Comparison of ENCODE assay signal across 16 cellular contexts in genomic region chr6:95847061-95847460, GRCh38.
"Had no signal": no experiment of that assay in that cellular context is flagged by ENCODE, and none has a peak within 500 bp of the region (broad histone marks: within the 10 kb centered on the region; RNA-seq: fewer than 3 reads in every experiment).

No MANE protein-coding gene starts in this region.

- H3K4me3 ChIP-seq: gastroesophageal sphincter, ovary, testis, upper lobe of right lung had no signal

- H3K27ac ChIP-seq: gastroesophageal sphincter, ovary, testis, upper lobe of right lung had no signal

- ATAC-seq: gastroesophageal sphincter; left lobe of liver; stimulated activated naive CD8-positive, alpha-beta T cell treated with anti-CD3 and anti-CD28 coated beads, Interleukin-15, amount 100 ng/mL, for 72 hours; upper lobe of right lung had no signal

- H3K4me3 Mint-ChIP-seq: endodermal cell; neural crest cell; stimulated activated naive CD8-positive, alpha-beta T cell treated with anti-CD3 and anti-CD28 coated beads, Interleukin-15, amount 100 ng/mL, for 72 hours had no signal

- H3K9me3 Mint-ChIP-seq: endodermal cell; neural crest cell; stimulated activated naive CD8-positive, alpha-beta T cell treated with anti-CD3 and anti-CD28 coated beads, Interleukin-15, amount 100 ng/mL, for 72 hours had no signal

- DNase-seq: activated CD4-positive, alpha-beta T cell treated with anti-CD3 and anti-CD28 coated beads for 1 hour; activated CD4-positive, alpha-beta T cell treated with anti-CD3 and anti-CD28 coated beads, Interleukin-2, amount 50 U/mL, for 4 hours; activated naive CD4-positive, alpha-beta T cell treated with anti-CD3 and anti-CD28 coated beads, Interleukin-2, amount 50 U/mL, for 16 hours; activated T-cell treated with anti-CD3 and anti-CD28 coated beads, Interleukin-2, amount 50 U/mL, for 1 hour; endodermal cell; erythroblast; islet precursor cell; ovary; stimulated activated CD4-positive, alpha-beta T cell treated with anti-CD3 and anti-CD28 coated beads, Interleukin-1b, Interleukin-23, amount 100 ng/mL, for 48 hours; stimulated activated naive CD8-positive, alpha-beta T cell treated with anti-CD3 and anti-CD28 coated beads, Interleukin-15, amount 100 ng/mL, for 72 hours; T-helper 1 cell; testis; upper lobe of right lung had no signal

- H3K36me3 ChIP-seq: gastroesophageal sphincter, ovary, upper lobe of right lung had no signal

- H3K4me1 Mint-ChIP-seq: stimulated activated naive CD8-positive, alpha-beta T cell treated with anti-CD3 and anti-CD28 coated beads, Interleukin-15, amount 100 ng/mL, for 72 hours had no signal

- H3K9me3 ChIP-seq: gastroesophageal sphincter, ovary, testis, upper lobe of right lung had no signal

- H3K27ac Mint-ChIP-seq: endodermal cell; stimulated activated naive CD8-positive, alpha-beta T cell treated with anti-CD3 and anti-CD28 coated beads, Interleukin-15, amount 100 ng/mL, for 72 hours had no signal

- H3K27me3 Mint-ChIP-seq: stimulated activated naive CD8-positive, alpha-beta T cell treated with anti-CD3 and anti-CD28 coated beads, Interleukin-15, amount 100 ng/mL, for 72 hours had no signal

- H3K4me1 ChIP-seq: gastroesophageal sphincter, testis, upper lobe of right lung had no signal

- H3K27me3 ChIP-seq: gastroesophageal sphincter, ovary, testis, upper lobe of right lung had no signal
